ENCODE assay signal across 8 cellular contexts in the genomic region with DNA sequence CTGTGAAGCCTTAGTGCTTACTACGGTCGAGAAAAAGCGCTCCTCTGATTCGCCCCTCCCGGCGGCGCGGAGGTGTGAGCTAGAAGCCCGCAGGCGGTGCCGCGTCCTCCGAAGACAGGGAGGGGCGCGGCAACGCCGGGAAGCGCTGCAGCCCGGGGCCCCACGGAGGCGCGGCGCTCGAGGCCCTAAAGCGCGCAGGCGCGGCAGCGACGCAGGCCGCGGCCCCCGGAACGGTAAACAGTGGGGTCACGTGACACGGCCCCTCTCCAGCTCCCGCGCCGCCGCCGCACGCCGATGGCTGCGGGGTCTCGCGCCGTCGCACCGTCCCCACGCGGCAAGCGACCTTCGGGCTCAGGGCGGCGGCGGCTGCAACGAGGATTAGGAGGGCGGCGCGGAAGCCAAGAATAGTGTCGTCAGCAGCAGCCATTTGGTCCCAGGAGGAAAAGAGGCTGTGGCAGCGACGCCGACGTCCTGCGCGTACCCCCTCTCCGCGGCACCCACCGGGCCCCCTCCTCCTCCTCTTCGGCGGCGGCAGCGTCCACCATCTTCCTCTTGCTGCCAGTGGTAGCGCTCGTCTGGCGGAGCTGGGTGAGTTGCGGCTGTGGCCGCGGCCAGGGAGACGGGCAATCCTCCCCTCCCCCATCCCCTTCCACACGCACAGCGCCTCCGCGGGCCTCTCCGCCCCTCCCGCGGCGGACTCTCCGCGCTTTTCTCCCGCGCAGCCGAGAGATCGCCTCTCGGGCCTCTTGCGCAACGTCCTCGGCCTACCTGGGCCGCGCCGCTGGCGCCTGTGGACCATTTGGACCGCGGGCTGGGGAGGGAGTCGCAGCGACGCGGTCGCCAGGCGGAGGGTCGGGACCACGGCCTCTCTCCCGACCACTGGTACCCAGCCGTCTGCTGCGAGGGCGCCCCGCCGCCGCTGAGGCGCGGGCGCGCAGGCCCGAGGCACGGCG. TPM values are rescaled to one million over a fixed set of nuclear protein-coding genes. Genes with fewer than 3 reads are reported as not detected.
A peak's percentile ranks its signal among the peaks of the same experiment; 100 is the strongest.
DNase-seq lines count a peak whose midpoint lies in the region; ATAC-seq and TF ChIP-seq lines count a peak whose summit lies in the region.

A gene with protein sequence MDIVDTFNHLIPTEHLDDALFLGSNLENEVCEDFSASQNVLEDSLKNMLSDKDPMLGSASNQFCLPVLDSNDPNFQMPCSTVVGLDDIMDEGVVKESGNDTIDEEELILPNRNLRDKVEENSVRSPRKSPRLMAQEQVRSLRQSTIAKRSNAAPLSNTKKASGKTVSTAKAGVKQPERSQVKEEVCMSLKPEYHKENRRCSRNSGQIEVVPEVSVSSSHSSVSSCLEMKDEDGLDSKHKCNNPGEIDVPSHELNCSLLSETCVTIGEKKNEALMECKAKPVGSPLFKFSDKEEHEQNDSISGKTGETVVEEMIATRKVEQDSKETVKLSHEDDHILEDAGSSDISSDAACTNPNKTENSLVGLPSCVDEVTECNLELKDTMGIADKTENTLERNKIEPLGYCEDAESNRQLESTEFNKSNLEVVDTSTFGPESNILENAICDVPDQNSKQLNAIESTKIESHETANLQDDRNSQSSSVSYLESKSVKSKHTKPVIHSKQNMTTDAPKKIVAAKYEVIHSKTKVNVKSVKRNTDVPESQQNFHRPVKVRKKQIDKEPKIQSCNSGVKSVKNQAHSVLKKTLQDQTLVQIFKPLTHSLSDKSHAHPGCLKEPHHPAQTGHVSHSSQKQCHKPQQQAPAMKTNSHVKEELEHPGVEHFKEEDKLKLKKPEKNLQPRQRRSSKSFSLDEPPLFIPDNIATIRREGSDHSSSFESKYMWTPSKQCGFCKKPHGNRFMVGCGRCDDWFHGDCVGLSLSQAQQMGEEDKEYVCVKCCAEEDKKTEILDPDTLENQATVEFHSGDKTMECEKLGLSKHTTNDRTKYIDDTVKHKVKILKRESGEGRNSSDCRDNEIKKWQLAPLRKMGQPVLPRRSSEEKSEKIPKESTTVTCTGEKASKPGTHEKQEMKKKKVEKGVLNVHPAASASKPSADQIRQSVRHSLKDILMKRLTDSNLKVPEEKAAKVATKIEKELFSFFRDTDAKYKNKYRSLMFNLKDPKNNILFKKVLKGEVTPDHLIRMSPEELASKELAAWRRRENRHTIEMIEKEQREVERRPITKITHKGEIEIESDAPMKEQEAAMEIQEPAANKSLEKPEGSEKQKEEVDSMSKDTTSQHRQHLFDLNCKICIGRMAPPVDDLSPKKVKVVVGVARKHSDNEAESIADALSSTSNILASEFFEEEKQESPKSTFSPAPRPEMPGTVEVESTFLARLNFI (N-terminal part only) (plus strand): TSS at position 240 of the 953 bp plus-strand sequence. CDS start 10,750 bp downstream, outside the sequence.

- H2AFZ ChIP-seq in DND-41 (ENCODE audit: low read depth, low read length): peak within 1 kb of the TSS; percentile 98

- TF ChIP-seq CTCF in DND-41 (IDR thresholded peaks at IDR 0.05; ENCODE audit: borderline replicate concordance, extremely low read depth, low read length, poor library complexity, severe bottlenecking): peak; percentile 38
- TF ChIP-seq CTCF in Peyer's patch (IDR thresholded peaks at IDR 0.05): peak in 2 of 6 experiments; percentile 8 to 28

- H3K4me3 ChIP-seq in DND-41 (ENCODE audit: low read depth in 1 of 2, low read length in 2 of 2) (peak within 1 kb of the TSS; percentile 94 to 98), Peyer's patch (peak within 1 kb of the TSS; percentile 68 to 96 (median 89)), muscle layer of duodenum (ENCODE audit: low read depth in 1 of 2, low read length in 2 of 2) (peak within 1 kb of the TSS; percentile 80 to 96)

- peak within 1 kb of the TSS; percentile 98 for H3K9ac ChIP-seq in DND-41 (ENCODE audit: low read depth, low read length)

- no peaks in the 10 kb centered on the region for H3K9me3 ChIP-seq in DND-41 (ENCODE audit: insufficient read depth, low read length, severe bottlenecking)
- no peaks in the 10 kb centered on the region for H3K9me3 ChIP-seq in KOPT-K1 (ENCODE audit: insufficient read depth, low read length, poor library complexity, severe bottlenecking)
- H3K9me3 ChIP-seq in Peyer's patch: no peaks in the 10 kb centered on the region
- no peaks in the 10 kb centered on the region for H3K9me3 ChIP-seq in muscle layer of duodenum (ENCODE audit: control insufficient read depth in 1 of 2, low read length in 2 of 2)

- H3K27ac ChIP-seq in DND-41 (ENCODE audit: low read length) (peak within 1 kb of the TSS; percentile 95), KOPT-K1 (ENCODE audit: low read depth, low read length, poor library complexity, severe bottlenecking) (peak within 1 kb of the TSS; percentile 90), Peyer's patch (peak within 1 kb of the TSS; percentile 82 to 98 (median 97)), muscle layer of duodenum (ENCODE audit: low read length) (peak within 1 kb of the TSS; percentile 86)

- peaks cover 52% of the 10 kb centered on the region for H3K79me2 ChIP-seq in DND-41 (ENCODE audit: insufficient read depth, low read length)

- peak; percentile 54 to 61 for TF ChIP-seq POLR2A in Peyer's patch (IDR thresholded peaks at IDR 0.05)

- ATAC-seq in DND-41 (ENCODE audit: insufficient read depth, low read depth) (peak; percentile 90), GM21786 (IDR thresholded peaks at IDR 0.05; ENCODE audit: unreplicated experiment) (peak; percentile 85), esophagus mucosa (peak; percentile 96)

- H3K36me3 ChIP-seq in DND-41 (ENCODE audit: insufficient read depth, low read length): no peaks in the 10 kb centered on the region; the same call in 1 of the 2 replicates
- 0 out of 2 replicates have a peak, but pooled peaks cover under 1% of the 10 kb centered on the region for H3K36me3 ChIP-seq in KOPT-K1 (ENCODE audit: insufficient read depth, low read length)
- H3K36me3 ChIP-seq in Peyer's patch: no peaks in the 10 kb centered on the region
- H3K36me3 ChIP-seq in muscle layer of duodenum (ENCODE audit: control insufficient read depth in 1 of 2, insufficient read depth in 2 of 2, low read length in 2 of 2): peaks cover 0 to 7% of the 10 kb centered on the region in 2 donors

- peak; percentile 90 for DNase-seq in DND-41
- DNase-seq in Peyer's patch: peak; percentile 90 to 96 (median 92)
- peak; percentile 87 to 92 for DNase-seq in activated T-cell treated with anti-CD3 and anti-CD28 coated beads, Interleukin-2, amount 50 U/mL, for 48 hours
- peak; percentile 74 to 89 for DNase-seq in stimulated activated CD8-positive, alpha-beta memory T cell treated with anti-CD3 and anti-CD28 coated beads, Interleukin-7, amount 100 ng/mL, for 4 hours (ENCODE audit: low read depth in 2 of 2)

- H3K27me3 ChIP-seq in DND-41 (ENCODE audit: insufficient read depth, low read length, poor library complexity): no peaks in the 10 kb centered on the region
- H3K27me3 ChIP-seq in Peyer's patch: no peaks in the 10 kb centered on the region
- H3K27me3 ChIP-seq in muscle layer of duodenum (ENCODE audit: low read depth, low read length): no peaks in the 10 kb centered on the region

- peaks cover 49% of the 10 kb centered on the region for H3K4me1 ChIP-seq in DND-41 (ENCODE audit: insufficient read depth, low read length)
- H3K4me1 ChIP-seq in Peyer's patch: peaks cover 0 to 35% (median 4%) of the 10 kb centered on the region in 4 donors
- H3K4me1 ChIP-seq in muscle layer of duodenum (ENCODE audit: control insufficient read depth in 1 of 2, insufficient read depth in 2 of 2, low read length in 2 of 2): peaks cover 4 to 30% of the 10 kb centered on the region in 2 donors

- peak within 1 kb of the TSS; percentile 89 for H3K4me2 ChIP-seq in DND-41 (ENCODE audit: insufficient read depth, low read length)

- H4K20me1 ChIP-seq in DND-41 (ENCODE audit: insufficient read depth, low read length): peaks cover 41% of the 10 kb centered on the region

RNA-seq across cellular contexts. Expression of the gene that starts here (rescaled TPM):
- total RNA-seq in Peyer's patch (100 to 1,000 TPM in 1 of 4 donors, 10 to 100 TPM in 3; 62.1 to 150 (median 78.2) TPM), esophagus mucosa (19.5 TPM)

Comparison
In these comparisons a context has a peak if more than half of its experiments do, and no peak if none do; other contexts are left out.
1. Peak in every context shown above with its lines: DNase-seq, ATAC-seq, H3K4me3 ChIP-seq and H3K27ac ChIP-seq.